11 cellular contexts compared by ENCODE assay signal in genomic region chr16:14502256-14502875, GRCh38.
DNase-seq lines count a peak whose midpoint lies in the region; ATAC-seq and TF ChIP-seq lines count a peak whose summit lies in the region.
"Had no signal": no experiment of that assay in that cellular context is flagged by ENCODE, and none has a peak within 500 bp of the region (broad histone marks: within the 10 kb centered on the region; RNA-seq: fewer than 3 reads in every experiment).

No MANE protein-coding gene starts in this region.

- H3K14ac ChIP-seq in neuronal stem cell (ENCODE audit: low read length): no peak overlapping the region

- no peak overlapping the region for H3K23ac ChIP-seq in neuronal stem cell (ENCODE audit: low read depth, low read length, poor library complexity)

- H4K8ac ChIP-seq in neuronal stem cell (ENCODE audit: low read depth, low read length): no peak overlapping the region

- H3K9me3 Mint-ChIP-seq in effector memory CD8-positive, alpha-beta T cell: no peaks in the 10 kb centered on the region
- H3K9me3 Mint-ChIP-seq: activated CD4-positive, alpha-beta memory T cell treated with anti-CD3 and anti-CD28 coated beads, Interleukin-2, amount 10 ng/mL, durations not matched to agents 7 days and 5 days had no signal

- peaks cover 10 to 26% of the 10 kb centered on the region in 2 donors for H3K4me1 Mint-ChIP-seq in effector memory CD8-positive, alpha-beta T cell (ENCODE audit: low read depth in 2 of 2)

- no peak overlapping the region for H3K4ac ChIP-seq in neuronal stem cell (ENCODE audit: low read length)

- ATAC-seq in left cardiac atrium (no peak), HG03095 (IDR thresholded peaks at IDR 0.05; ENCODE audit: unreplicated experiment) (no peak), GM18498 (IDR thresholded peaks at IDR 0.05; ENCODE audit: unreplicated experiment) (no peak)
- no peak for ATAC-seq in effector memory CD8-positive, alpha-beta T cell (replicated peaks)

- H3K4me2 ChIP-seq in neuronal stem cell (ENCODE audit: insufficient read depth, low read length, poor library complexity, severe bottlenecking): no peak overlapping the region

- no peaks in the 10 kb centered on the region for H3K27me3 Mint-ChIP-seq in effector memory CD8-positive, alpha-beta T cell
- H3K27me3 Mint-ChIP-seq: activated CD4-positive, alpha-beta memory T cell treated with anti-CD3 and anti-CD28 coated beads, Interleukin-2, amount 10 ng/mL, durations not matched to agents 7 days and 5 days; B cell had no signal

- H3K36me3 ChIP-seq in left ventricle myocardium inferior (no peaks in the 10 kb centered on the region), neuronal stem cell (replicated peaks in 1 of 2; ENCODE audit: control insufficient read depth in 2 of 2, insufficient read depth in 2 of 2, low read length in 2 of 2) (no peaks in the 10 kb centered on the region)

- H2BK5ac ChIP-seq in neuronal stem cell (ENCODE audit: low read length): no peak overlapping the region

- H3K18ac ChIP-seq in neuronal stem cell (ENCODE audit: low read length): no peak overlapping the region

- H2BK12ac ChIP-seq in neuronal stem cell (ENCODE audit: low read length): no peak overlapping the region

- DNase-seq in left ventricle myocardium inferior: no peak
- DNase-seq in left cardiac atrium: no peak
- peak; percentile 39 for DNase-seq in epithelial cell of esophagus (ENCODE audit: low read depth)
- no peak for DNase-seq in neuronal stem cell (ENCODE audit: low spot score)
- no peak for DNase-seq in GOT3 (lab: John Stamatoyannopoulos, UW)
- DNase-seq in effector memory CD8-positive, alpha-beta T cell: no peak
- DNase-seq: activated CD4-positive, alpha-beta memory T cell treated with anti-CD3 and anti-CD28 coated beads, Interleukin-2, amount 10 ng/mL, durations not matched to agents 7 days and 5 days; stimulated activated CD4-positive, alpha-beta T cell treated with anti-CD3 and anti-CD28 coated beads, Interleukin-2, amount 100 ng/mL, for 24 hours had no signal

- H3K4me3 ChIP-seq in left ventricle myocardium inferior: no peak overlapping the region
- H3K4me3 ChIP-seq in epithelial cell of esophagus (ENCODE audit: low read length): no peak overlapping the region
- H3K4me3 ChIP-seq in neuronal stem cell (ENCODE audit: low read length in 2 of 2): no peak overlapping the region

- peaks cover 6% of the 10 kb centered on the region for H3K36me3 Mint-ChIP-seq in effector memory CD8-positive, alpha-beta T cell (ENCODE audit: insufficient read depth)

- intact Hi-C loops in left ventricle myocardium inferior (cut with micrococcal nuclease): no loop called here
- intact Hi-C loops in left cardiac atrium (cut with DNase I): no loop called here

- no peak overlapping the region for H2BK120ac ChIP-seq in neuronal stem cell (ENCODE audit: low read depth, low read length)

- no peak overlapping the region for H2BK15ac ChIP-seq in neuronal stem cell (ENCODE audit: low read length)

- no peak overlapping the region for H4K91ac ChIP-seq in neuronal stem cell (ENCODE audit: low read depth, low read length, poor library complexity)

- H3K9me3 ChIP-seq in left ventricle myocardium inferior (replicated peaks) (no peaks in the 10 kb centered on the region), neuronal stem cell (replicated peaks in 1 of 2; ENCODE audit: control insufficient read depth in 2 of 2, insufficient read depth in 1 of 2, low read depth in 1 of 2, low read length in 2 of 2) (no peaks in the 10 kb centered on the region)

- no CpG with 5 or more reads among the region's 4 CpGs for WGBS in neuronal stem cell (ENCODE audit: extremely low coverage in 2 of 2, insufficient read length in 2 of 2, insufficient replicate concordance in 1 of 2), 2 donors

- H3K27me3 ChIP-seq in left ventricle myocardium inferior (ENCODE audit: low read depth): no peaks in the 10 kb centered on the region
- no peaks in the 10 kb centered on the region for H3K27me3 ChIP-seq in neuronal stem cell (ENCODE audit: control insufficient read depth in 3 of 3, insufficient read depth in 3 of 3, low read depth in 1 of 3, low read length in 3 of 3)

- no peak overlapping the region for H3K4me3 Mint-ChIP-seq in effector memory CD8-positive, alpha-beta T cell
- H3K4me3 Mint-ChIP-seq: activated CD4-positive, alpha-beta memory T cell treated with anti-CD3 and anti-CD28 coated beads, Interleukin-2, amount 10 ng/mL, durations not matched to agents 7 days and 5 days; B cell had no signal

- H2AK5ac ChIP-seq in neuronal stem cell (ENCODE audit: low read depth, low read length): no peak overlapping the region

- H3K27ac Mint-ChIP-seq in effector memory CD8-positive, alpha-beta T cell: peak overlapping the region in 1 of 2 donors; percentile 28
- H3K27ac Mint-ChIP-seq: activated CD4-positive, alpha-beta memory T cell treated with anti-CD3 and anti-CD28 coated beads, Interleukin-2, amount 10 ng/mL, durations not matched to agents 7 days and 5 days; B cell had no signal

- no peaks in the 10 kb centered on the region for H3K79me1 ChIP-seq in neuronal stem cell (ENCODE audit: low read depth, low read length)

- no peak overlapping the region for H2AFZ ChIP-seq in neuronal stem cell (ENCODE audit: low read length)

- H3K27ac ChIP-seq in left ventricle myocardium inferior (replicated peaks): peak overlapping the region; percentile 89
- peak overlapping the region; percentile 12 for H3K27ac ChIP-seq in neuronal stem cell (replicated peaks; ENCODE audit: low read length)

- TF ChIP-seq CTCF in left ventricle myocardium inferior (IDR thresholded peaks at IDR 0.05; ENCODE audit: borderline replicate concordance) (no peak), epithelial cell of esophagus (IDR thresholded peaks at IDR 0.05; ENCODE audit: insufficient read depth, low read depth, low read length, missing control alignments) (no peak)

- H3K4me1 ChIP-seq in left ventricle myocardium inferior: peaks cover 63% of the 10 kb centered on the region
- H3K4me1 ChIP-seq in neuronal stem cell (ENCODE audit: control insufficient read depth in 2 of 2, insufficient read depth in 1 of 2, low read depth in 1 of 2, low read length in 2 of 2): peaks cover 5 to 14% of the 10 kb centered on the region in 2 donors

- no peak overlapping the region for H3K9ac ChIP-seq in neuronal stem cell (ENCODE audit: low read depth, low read length, poor library complexity)
